Comparison of ENCODE assay signal across 18 cellular contexts in the genomic region with DNA sequence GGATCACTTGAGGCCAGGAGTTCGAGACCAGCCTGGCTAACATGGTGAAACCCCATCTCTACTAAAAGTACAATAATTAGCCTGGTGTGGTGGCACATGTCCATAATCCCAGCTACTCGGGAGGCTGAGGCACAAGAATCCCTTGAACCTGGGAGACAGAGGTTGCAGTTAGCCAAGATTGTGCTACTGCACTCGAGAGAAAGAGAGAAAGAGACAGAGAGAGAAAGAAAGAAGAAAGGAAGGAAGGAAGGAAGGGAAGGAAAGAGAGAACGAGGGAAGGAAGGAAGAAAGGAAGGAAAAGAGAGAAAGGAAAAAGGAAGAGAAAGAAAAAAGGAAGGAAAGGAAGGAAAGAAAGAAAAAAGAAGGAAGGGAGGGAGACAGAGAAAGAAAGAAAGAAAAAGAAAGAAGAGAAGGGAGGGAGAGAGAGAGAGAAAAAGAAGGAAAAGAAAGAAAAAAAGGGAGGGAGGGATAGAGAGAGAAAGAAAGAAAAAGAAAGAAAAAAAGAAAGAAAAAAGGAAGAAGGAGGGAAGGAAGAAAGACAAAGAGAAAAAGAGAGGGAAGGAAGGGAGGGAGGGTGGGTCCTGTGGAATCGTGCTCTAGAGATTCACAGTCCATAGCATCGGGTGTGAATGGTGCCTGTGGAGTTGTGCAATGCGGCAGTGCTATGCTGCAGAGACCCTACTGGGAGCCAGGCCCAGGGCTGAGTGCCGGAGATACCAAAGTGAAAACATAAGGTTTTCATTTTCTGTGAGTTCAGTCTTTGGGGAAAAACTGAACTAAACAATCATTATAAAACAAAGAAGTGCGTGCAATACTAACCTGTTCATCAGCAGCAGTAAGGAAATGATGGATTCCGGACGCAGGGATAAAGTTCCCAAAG. TPM values are rescaled to one million over a fixed set of nuclear protein-coding genes. Genes with fewer than 3 reads are reported as not detected.
DNase-seq lines count a peak whose midpoint lies in the region; ATAC-seq and TF ChIP-seq lines count a peak whose summit lies in the region.
"Had no signal": no experiment of that assay in that cellular context is flagged by ENCODE, and none has a peak within 500 bp of the region (broad histone marks: within the 10 kb centered on the region; RNA-seq: fewer than 3 reads in every experiment).

No MANE protein-coding gene starts in this region.

- H3K4me1 ChIP-seq in colonic mucosa = no peaks in the 10 kb centered on the region
- H3K4me1 ChIP-seq: lower lobe of right lung had no signal

- intact Hi-C loops in colonic mucosa (cut with DNase I) = loop anchor here (10.0 kb wide), 2 partner anchors 95 to 125 kb away; no protein-coding TSS in a partner anchor

- H3K36me3 ChIP-seq in H7 (replicated peaks; ENCODE audit: control insufficient read depth, insufficient read depth, low read length) = no peaks in the 10 kb centered on the region
- no peaks in the 10 kb centered on the region for H3K36me3 ChIP-seq in colonic mucosa
- H3K36me3 ChIP-seq: esophagus muscularis mucosa, lower lobe of right lung, MG63, sigmoid colon had no signal

- no peak overlapping the region for H3K4me3 ChIP-seq in AG10803 (ENCODE audit: low read length)
- no peak overlapping the region for H3K4me3 ChIP-seq in H7 (ENCODE audit: insufficient read depth, low read depth, low read length)
- no peak overlapping the region for H3K4me3 ChIP-seq in colonic mucosa
- H3K4me3 ChIP-seq: dorsolateral prefrontal cortex, esophagus muscularis mucosa, lower lobe of right lung, MG63, sigmoid colon had no signal

- H3K27ac ChIP-seq in colonic mucosa = no peak overlapping the region
- H3K27ac ChIP-seq: dorsolateral prefrontal cortex, esophagus muscularis mucosa, lower lobe of right lung, sigmoid colon had no signal

- H3K27me3 ChIP-seq in H7 (ENCODE audit: control insufficient read depth, insufficient read depth, low read length) = peaks cover 7% of the 10 kb centered on the region; the same call in 1 of the 2 replicates
- no peaks in the 10 kb centered on the region for H3K27me3 ChIP-seq in colonic mucosa
- H3K27me3 ChIP-seq: MG63, sigmoid colon had no signal

- no peak for TF ChIP-seq CTCF in AG10803 (conservative IDR thresholded peaks at IDR 0.05; ENCODE audit: low read length)
- no peak for TF ChIP-seq CTCF in colonic mucosa (IDR thresholded peaks at IDR 0.05)

- DNase-seq in AG10803 (ENCODE audit: low read depth) (peak; percentile 86), H7 (peak; percentile 22), colonic mucosa (peak; percentile 10), iris pigment epithelial cell (ENCODE audit: low read depth) (peak; percentile 43), LoVo (ENCODE audit: low spot score) (no peak), NCI-H2227 (lab: John Stamatoyannopoulos, UW; ENCODE audit: unreplicated experiment) (no peak), NCI-H2196 (lab: John Stamatoyannopoulos, UW; ENCODE audit: unreplicated experiment) (no peak)
- DNase-seq: activated naive CD8-positive, alpha-beta T cell treated with anti-CD3 and anti-CD28 coated beads, Interleukin-2, amount 50 U/mL, for 24 hours; AML-193; lower lobe of right lung; MG63; NCI-H226; sigmoid colon had no signal

- no peak for ATAC-seq in HG03571 (IDR thresholded peaks at IDR 0.05; ENCODE audit: unreplicated experiment)
- ATAC-seq: activated naive CD8-positive, alpha-beta T cell treated with anti-CD3 and anti-CD28 coated beads, Interleukin-2, amount 50 U/mL, for 24 hours; lower lobe of right lung; stimulated activated memory B cell treated with anti-CD40 and anti-IgM and Interleukin-4, amounts not matched to agents 10 μg/mL and 1 μg/mL and 100 μg/mL, for 72 hours had no signal

- H3K9me3 ChIP-seq in colonic mucosa = no peaks in the 10 kb centered on the region
- H3K9me3 ChIP-seq: Caco-2, esophagus muscularis mucosa, lower lobe of right lung, MG63, sigmoid colon had no signal

- no peak overlapping the region for H3K9ac ChIP-seq in colonic mucosa (ENCODE audit: low read depth in 2 of 2, low read length in 2 of 2)

RNA-seq across cellular contexts. Expression of a gene that starts 4.6 kb away (rescaled TPM):
- total RNA-seq in H7 (2014; rRNA removed; shearing (Covaris generic)) = 27.2 and 38.5 TPM in 2 replicates
- total RNA-seq in colonic mucosa = 100 to 1,000 TPM; 156 to 213 TPM

Comparison
In these comparisons a context has a peak if more than half of its experiments do, and no peak if none do; other contexts are left out.
1. DNase-seq: peak in AG10803 (single experiment), H7 (single experiment), colonic mucosa (single experiment) and iris pigment epithelial cell (single experiment); none in LoVo (single experiment), NCI-H2227 (single experiment) and NCI-H2196 (single experiment).